ENCODE assay signal across 1 cellular context in the genomic region with DNA sequence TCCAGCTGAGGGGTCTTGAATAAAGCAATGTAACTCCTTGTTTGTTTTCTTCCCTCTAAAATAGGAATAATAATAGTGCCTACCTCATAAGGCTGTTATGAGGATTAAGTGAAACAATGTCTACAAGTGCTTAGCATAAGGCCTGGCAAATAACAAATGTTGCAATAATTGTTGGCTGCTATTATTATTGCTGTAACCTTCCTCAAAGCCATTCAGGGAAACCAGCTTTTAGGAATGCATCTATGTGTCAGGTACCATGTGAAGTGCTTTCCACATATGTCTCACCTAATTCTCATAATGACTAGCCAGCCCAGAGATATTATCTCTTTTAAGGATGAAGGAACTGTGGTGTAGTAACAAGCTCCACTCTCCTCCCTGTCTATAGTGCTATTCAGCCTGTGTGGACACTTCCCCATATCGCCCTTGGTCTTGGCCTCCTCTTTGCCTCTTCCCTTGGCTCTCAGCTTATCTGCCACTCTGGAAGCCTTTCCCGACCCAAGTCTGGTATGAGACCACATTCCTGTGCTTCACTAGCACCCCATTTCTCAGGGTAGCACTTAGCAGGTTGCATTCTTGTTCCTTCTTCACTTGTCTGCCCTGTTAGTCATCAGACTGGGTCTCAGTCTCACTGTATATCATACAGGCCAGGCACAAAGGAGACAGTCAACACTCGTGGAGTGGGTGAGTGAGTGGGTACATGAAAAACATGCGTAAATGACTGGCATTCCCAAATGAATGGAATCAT.
TF ChIP-seq lines count a peak whose summit lies in the region.

No MANE protein-coding gene starts in this region.

TF ChIP-seq in IMR-90, 13 proteins besides CTCF, POLR2A, EP300 and RAD21 (continued from another document):
- TF ChIP-seq SMC3 (IDR thresholded peaks at IDR 0.05; ENCODE audit: low read depth, low read length) (no peak), BHLHE40 (IDR thresholded peaks at IDR 0.05; ENCODE audit: low read depth, low read length) (no peak), CHD1 (IDR thresholded peaks at IDR 0.05; ENCODE audit: low read depth, low read length) (no peak), MXI1 (IDR thresholded peaks at IDR 0.05; ENCODE audit: borderline replicate concordance, low read depth, low read length) (no peak)
- TF ChIP-seq, protein P1, sequence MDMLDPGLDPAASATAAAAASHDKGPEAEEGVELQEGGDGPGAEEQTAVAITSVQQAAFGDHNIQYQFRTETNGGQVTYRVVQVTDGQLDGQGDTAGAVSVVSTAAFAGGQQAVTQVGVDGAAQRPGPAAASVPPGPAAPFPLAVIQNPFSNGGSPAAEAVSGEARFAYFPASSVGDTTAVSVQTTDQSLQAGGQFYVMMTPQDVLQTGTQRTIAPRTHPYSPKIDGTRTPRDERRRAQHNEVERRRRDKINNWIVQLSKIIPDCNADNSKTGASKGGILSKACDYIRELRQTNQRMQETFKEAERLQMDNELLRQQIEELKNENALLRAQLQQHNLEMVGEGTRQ (IDR thresholded peaks at IDR 0.05; ENCODE audit: low read depth, low read length): no peak
